8 cellular contexts compared by ENCODE assay signal in genomic region chr7:26398436-26399308, GRCh38.
DNase-seq lines count a peak whose midpoint lies in the region; ATAC-seq, FAIRE-seq and TF ChIP-seq lines count a peak whose summit lies in the region.

No MANE protein-coding gene starts in this region.

- no peaks in the 10 kb centered on the region for H3K9me3 Mint-ChIP-seq in T-helper 1 cell treated with Interleukin-12 subunit alpha and Interleukin-12 subunit beta and Interleukin-4 antibody, amounts not matched to agents 30 μg/mL and 1 μg/mL, for 36 hours

- TF ChIP-seq POLR2A in GM12892 (IDR thresholded peaks at IDR 0.05; ENCODE audit: low read depth, low read length) (peak; percentile 51; the same call in 1 of the 2 replicates), NB4 (IDR thresholded peaks at IDR 0.05; ENCODE audit: extremely low read depth, insufficient read length) (peak; percentile 49)

- no peaks in the 10 kb centered on the region for H3K36me3 Mint-ChIP-seq in T-helper 1 cell treated with Interleukin-12 subunit alpha and Interleukin-12 subunit beta and Interleukin-4 antibody, amounts not matched to agents 30 μg/mL and 1 μg/mL, for 36 hours (ENCODE audit: low read depth)

- peak overlapping the region; percentile 65 for H3K27ac Mint-ChIP-seq in T-helper 1 cell treated with Interleukin-12 subunit alpha and Interleukin-12 subunit beta and Interleukin-4 antibody, amounts not matched to agents 30 μg/mL and 1 μg/mL, for 36 hours

- H3K27ac ChIP-seq in layer of hippocampus (ENCODE audit: low read depth, low read length), result peak overlapping the region; percentile 46

- H3K27me3 Mint-ChIP-seq in T-helper 1 cell treated with Interleukin-12 subunit alpha and Interleukin-12 subunit beta and Interleukin-4 antibody, amounts not matched to agents 30 μg/mL and 1 μg/mL, for 36 hours (ENCODE audit: low read depth), result peaks cover 64% of the 10 kb centered on the region

- DNase-seq in A172 (ENCODE audit: low spot score) (peak; percentile 46), GM12892 (ENCODE audit: insufficient read length) (peak; percentile 66), NB4 (ENCODE audit: low read depth) (peak; percentile 95), cerebellum (ENCODE audit: low spot score) (peak; percentile 82)
- DNase-seq in stimulated activated CD4-positive, alpha-beta T cell treated with anti-CD3 and anti-CD28 coated beads, Interleukin-12 subunit alpha, Interleukin-12 subunit beta, amount 100 ng/mL, for 48 hours (ENCODE audit: low read depth in 2 of 3, low spot score in 1 of 3), result peak; percentile 8 to 21 (median 14)

- FAIRE-seq in GM12892 (lab: Jason Lieb, UNC), result peak; percentile 94

- no peak for TF ChIP-seq CTCF in NB4 (IDR thresholded peaks at IDR 0.05; ENCODE audit: low read depth, low read length)

- peak; percentile 92 for ATAC-seq in HG02642 (IDR thresholded peaks at IDR 0.05; ENCODE audit: poor library complexity, unreplicated experiment)

- H3K27me3 ChIP-seq in layer of hippocampus (ENCODE audit: control insufficient read depth, insufficient read depth, low read length), result peaks cover 13% of the 10 kb centered on the region

- H3K4me3 Mint-ChIP-seq in T-helper 1 cell treated with Interleukin-12 subunit alpha and Interleukin-12 subunit beta and Interleukin-4 antibody, amounts not matched to agents 30 μg/mL and 1 μg/mL, for 36 hours, result peak overlapping the region; percentile 96

- peak overlapping the region; percentile 66 for H3K4me3 ChIP-seq in NB4 (ENCODE audit: low read depth, low read length)

- peaks cover 10% of the 10 kb centered on the region for H3K4me1 Mint-ChIP-seq in T-helper 1 cell treated with Interleukin-12 subunit alpha and Interleukin-12 subunit beta and Interleukin-4 antibody, amounts not matched to agents 30 μg/mL and 1 μg/mL, for 36 hours (ENCODE audit: low read depth)

Comparison
In these comparisons a context has a peak if more than half of its experiments do, and no peak if none do; other contexts are left out.
1. Peak in every context shown above with its lines: DNase-seq, ATAC-seq, H3K4me3 ChIP-seq and H3K27ac ChIP-seq.
2. DNase-seq: peak in every context shown above with its lines; median percentile 95 in NB4; 82 in cerebellum; 66 in GM12892; 46 in A172; 14 in stimulated activated CD4-positive, alpha-beta T cell treated with anti-CD3 and anti-CD28 coated beads, Interleukin-12 subunit alpha, Interleukin-12 subunit beta, amount 100 ng/mL, for 48 hours.